9 cellular contexts compared by ENCODE assay signal in genomic region chr3:197752107-197752506, GRCh38. TPM values are rescaled to one million over a fixed set of nuclear protein-coding genes. Genes with fewer than 3 reads are reported as not detected.
DNase-seq lines count a peak whose midpoint lies in the region; ATAC-seq and TF ChIP-seq lines count a peak whose summit lies in the region.
"Had no signal": no experiment of that assay in that cellular context is flagged by ENCODE, and none has a peak within 500 bp of the region (broad histone marks: within the 10 kb centered on the region; RNA-seq: fewer than 3 reads in every experiment).

No MANE protein-coding gene starts in this region.

- H3K4me3 Mint-ChIP-seq in activated T-cell treated with anti-CD3 and anti-CD28 coated beads, Interleukin-2, amount 50 U/mL, for 72 hours = peak overlapping the region; percentile 86 to 88

- ATAC-seq in GM18520 (IDR thresholded peaks at IDR 0.05; ENCODE audit: unreplicated experiment) = peak; percentile 28
- peak; percentile 39 to 44 for ATAC-seq in activated T-cell treated with anti-CD3 and anti-CD28 coated beads, Interleukin-2, amount 50 U/mL, for 72 hours (replicated peaks in 1 of 2)
- no peak for ATAC-seq in lower lobe of right lung
- no peak for ATAC-seq in GM18909 (IDR thresholded peaks at IDR 0.05; ENCODE audit: poor library complexity, unreplicated experiment)
- ATAC-seq in HG03108 (IDR thresholded peaks at IDR 0.05; ENCODE audit: unreplicated experiment) = no peak

- H3K36me3 ChIP-seq in A673 (ENCODE audit: insufficient read depth, low read length, poor library complexity, severe bottlenecking) (no peaks in the 10 kb centered on the region), lower lobe of right lung (no peaks in the 10 kb centered on the region)

- H3K9me3 ChIP-seq in A673 (ENCODE audit: low read depth, low read length, poor library complexity, severe bottlenecking) = no peaks in the 10 kb centered on the region
- H3K9me3 ChIP-seq in lower lobe of right lung = no peaks in the 10 kb centered on the region

- intact Hi-C loops in A673 (cut with micrococcal nuclease; ENCODE audit: unreplicated experiment) = no loop called here
- intact Hi-C loops in lower lobe of right lung (cut with DNase I) = no loop called here

- CTCF ChIA-PET in A673 (lab: Charles Lee) = no interaction called here

- no peak for TF ChIP-seq CTCF in A673 (conservative IDR thresholded peaks at IDR 0.05; ENCODE audit: low read depth, low read length)
- TF ChIP-seq CTCF in lower lobe of right lung (IDR thresholded peaks at IDR 0.05) = no peak

- no peak overlapping the region for H3K27ac ChIP-seq in A673 (ENCODE audit: low read depth, low read length, poor library complexity, severe bottlenecking)
- H3K27ac ChIP-seq in lower lobe of right lung = peak overlapping the region; percentile 94

- no TSS peak for BruUV-seq in A673 (replicated peaks; lab: Mats Ljungman, UMichigan)

- peaks cover 57% of the 10 kb centered on the region for H3K4me1 Mint-ChIP-seq in activated T-cell treated with anti-CD3 and anti-CD28 coated beads, Interleukin-2, amount 50 U/mL, for 72 hours (ENCODE audit: low read depth)

- H3K36me3 Mint-ChIP-seq in activated T-cell treated with anti-CD3 and anti-CD28 coated beads, Interleukin-2, amount 50 U/mL, for 72 hours (ENCODE audit: insufficient read depth in 2 of 2) = peaks cover 0 to 2% of the 10 kb centered on the region in 2 donors

- H3K27ac Mint-ChIP-seq in activated T-cell treated with anti-CD3 and anti-CD28 coated beads, Interleukin-2, amount 50 U/mL, for 72 hours = peak overlapping the region; percentile 83

- H3K27me3 Mint-ChIP-seq in activated T-cell treated with anti-CD3 and anti-CD28 coated beads, Interleukin-2, amount 50 U/mL, for 72 hours (ENCODE audit: low read depth) = no peaks in the 10 kb centered on the region

- DNase-seq in A673 (ENCODE audit: low spot score) (no peak), lower lobe of right lung (no peak), SW 1271 (lab: John Stamatoyannopoulos, UW) (no peak), mesenteric fat pad (ENCODE audit: low spot score) (no peak)
- peak; percentile 33 to 48 for DNase-seq in activated T-cell treated with anti-CD3 and anti-CD28 coated beads, Interleukin-2, amount 50 U/mL, for 72 hours
- DNase-seq: NCI-H187 treated with DMSO at 0.1 percent for 48 hours had no signal

- H3K9me3 Mint-ChIP-seq in activated T-cell treated with anti-CD3 and anti-CD28 coated beads, Interleukin-2, amount 50 U/mL, for 72 hours = no peaks in the 10 kb centered on the region

- no peaks in the 10 kb centered on the region for H3K4me1 ChIP-seq in A673 (ENCODE audit: insufficient read depth, low read length, poor library complexity, severe bottlenecking)
- peaks cover 31% of the 10 kb centered on the region for H3K4me1 ChIP-seq in lower lobe of right lung

- H3K27me3 ChIP-seq in A673 (replicated peaks; ENCODE audit: insufficient read depth, low read depth, low read length, poor library complexity) (no peaks in the 10 kb centered on the region), lower lobe of right lung (ENCODE audit: low read depth) (no peaks in the 10 kb centered on the region)

- POLR2A ChIA-PET in A673 (lab: Charles Lee; ENCODE audit: low non-redundant PET) = no interaction called here

- H3K4me3 ChIP-seq in A673 (ENCODE audit: low read depth, low read length, poor library complexity, severe bottlenecking) = peak overlapping the region; percentile 86
- peak overlapping the region; percentile 91 for H3K4me3 ChIP-seq in lower lobe of right lung

RNA-seq across cellular contexts. Expression of gene FYTTD1, which starts 2.4 kb away (rescaled TPM):
- 89.7 and 93.8 TPM in 2 replicates for total RNA-seq in A673 (2021)
- total RNA-seq in activated T-cell treated with anti-CD3 and anti-CD28 coated beads, Interleukin-2, amount 50 U/mL, for 72 hours = 10 to 100 TPM; 31.6 to 37.5 TPM
- 37.7 TPM for total RNA-seq in lower lobe of right lung
- total RNA-seq in mesenteric fat pad = 66.3 TPM

RNA-seq across cellular contexts. Expression of gene RUBCN, which starts 15.4 kb away (rescaled TPM):
- total RNA-seq in A673 (2021) (24.9 and 25.6 TPM in 2 replicates), lower lobe of right lung (33.1 TPM), mesenteric fat pad (24.3 TPM)
- total RNA-seq in activated T-cell treated with anti-CD3 and anti-CD28 coated beads, Interleukin-2, amount 50 U/mL, for 72 hours = 10 to 100 TPM; 33.1 to 33.9 TPM

RNA-seq across cellular contexts. Expression of gene LRCH3, which starts 38.9 kb away (rescaled TPM):
- total RNA-seq in A673 (2021) (67.8 and 71.8 TPM in 2 replicates), lower lobe of right lung (35.7 TPM), mesenteric fat pad (48.0 TPM)
- 10 to 100 TPM; 67.2 to 68.1 TPM for total RNA-seq in activated T-cell treated with anti-CD3 and anti-CD28 coated beads, Interleukin-2, amount 50 U/mL, for 72 hours

Comparison
In these comparisons a context has a peak if more than half of its experiments do, and no peak if none do; other contexts are left out.
1. DNase-seq: peak in activated T-cell treated with anti-CD3 and anti-CD28 coated beads, Interleukin-2, amount 50 U/mL, for 72 hours (2 of 2); none in A673 (single experiment), lower lobe of right lung (single experiment), SW 1271 (0 of 2) and mesenteric fat pad (single experiment).
2. ATAC-seq: peak in GM18520 (single experiment) and activated T-cell treated with anti-CD3 and anti-CD28 coated beads, Interleukin-2, amount 50 U/mL, for 72 hours (2 of 2); none in lower lobe of right lung (0 of 2), GM18909 (single experiment) and HG03108 (single experiment).